In the genomic region with DNA sequence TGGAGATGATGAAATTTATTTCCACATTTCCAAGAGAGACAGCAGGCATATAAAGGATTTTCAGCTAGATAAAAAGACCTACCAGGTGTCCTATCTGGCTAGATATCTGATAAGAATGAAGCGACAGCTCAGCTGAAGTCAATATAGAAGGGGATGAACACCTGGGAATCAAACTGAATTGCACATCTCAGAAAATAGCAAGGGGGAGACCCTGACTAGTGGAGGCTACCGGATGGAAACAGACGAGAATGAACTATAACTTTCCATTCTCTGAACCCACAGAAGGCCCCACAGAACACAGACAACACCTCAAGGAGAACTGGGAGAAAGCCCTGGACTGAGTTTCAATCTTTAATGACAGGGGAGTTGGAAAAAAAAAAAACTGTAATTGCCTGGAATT, we compare ENCODE assay signal across 10 cellular contexts. TPM values are rescaled to one million over a fixed set of nuclear protein-coding genes. Genes with fewer than 3 reads are reported as not detected.
DNase-seq lines count a peak whose midpoint lies in the region; ATAC-seq and TF ChIP-seq lines count a peak whose summit lies in the region.
"Had no signal": no experiment of that assay in that cellular context is flagged by ENCODE, and none has a peak within 500 bp of the region (broad histone marks: within the 10 kb centered on the region; RNA-seq: fewer than 3 reads in every experiment).

No MANE protein-coding gene starts in this region.

- H3K36me3 Mint-ChIP-seq in activated naive CD4-positive, alpha-beta T cell treated with anti-CD3 and anti-CD28 coated beads, Interleukin-2, amount 50 U/mL, for 72 hours, result peaks cover 11 to 13% of the 10 kb centered on the region in 2 donors

- H3K27me3 ChIP-seq in right cardiac atrium (ENCODE audit: control insufficient read depth, insufficient read depth) (no peaks in the 10 kb centered on the region), heart right ventricle (no peaks in the 10 kb centered on the region)
- H3K27me3 ChIP-seq: BE2C had no signal

- no peaks in the 10 kb centered on the region for H3K9me3 ChIP-seq in right cardiac atrium (ENCODE audit: control insufficient read depth, low read length)
- no peaks in the 10 kb centered on the region for H3K9me3 ChIP-seq in heart right ventricle
- H3K9me3 ChIP-seq: BE2C had no signal

- ATAC-seq in right cardiac atrium, result no peak
- ATAC-seq in heart right ventricle, result no peak
- ATAC-seq in HG03108 (IDR thresholded peaks at IDR 0.05; ENCODE audit: unreplicated experiment), result peak; percentile 50
- ATAC-seq in activated naive CD4-positive, alpha-beta T cell treated with anti-CD3 and anti-CD28 coated beads, Interleukin-2, amount 50 U/mL, for 72 hours, result peak; percentile 58 to 88
- ATAC-seq in GM19467 (IDR thresholded peaks at IDR 0.05; ENCODE audit: unreplicated experiment), result no peak

- TF ChIP-seq CTCF in heart right ventricle (IDR thresholded peaks at IDR 0.05), result no peak

- no peaks in the 10 kb centered on the region for H3K4me1 ChIP-seq in right cardiac atrium (ENCODE audit: control insufficient read depth, insufficient read depth, low read length)
- peaks cover 0 to 14% (median 0%) of the 10 kb centered on the region in 9 donors for H3K4me1 ChIP-seq in heart right ventricle
- no peaks in the 10 kb centered on the region for H3K4me1 ChIP-seq in urinary bladder (ENCODE audit: insufficient read depth)
- H3K4me1 ChIP-seq: BE2C had no signal

- 66% methylated on average over 3 of the region's 3 CpGs for WGBS in right cardiac atrium
- WGBS in heart right ventricle, 2 donors, result 76 to 92% methylated on average over 3 of the region's 3 CpGs
- 87% methylated on average over 3 of the region's 3 CpGs for WGBS in urinary bladder

- no peak overlapping the region for H3K4me3 ChIP-seq in right cardiac atrium (ENCODE audit: low read length)
- peak overlapping the region in 5 of 10 donors; percentile 14 to 29 (median 19) for H3K4me3 ChIP-seq in heart right ventricle
- no peak overlapping the region for H3K4me3 ChIP-seq in urinary bladder (ENCODE audit: low read depth, low read length)

- DNase-seq in right cardiac atrium (no peak), heart right ventricle (no peak), Kasumi-1 (lab: John Stamatoyannopoulos, UW) (no peak), head of caudate nucleus (no peak)
- no peak for DNase-seq in activated naive CD4-positive, alpha-beta T cell treated with anti-CD3 and anti-CD28 coated beads, Interleukin-2, amount 50 U/mL, for 72 hours (ENCODE audit: low spot score in 2 of 2)
- DNase-seq: BE2C; effector CD8-positive, alpha-beta T cell had no signal

- intact Hi-C loops in right cardiac atrium (cut with DNase I) (no loop called here), heart right ventricle (cut with DNase I) (no loop called here), head of caudate nucleus (cut with DNase I) (no loop called here)

- H3K27ac ChIP-seq in right cardiac atrium (ENCODE audit: low read length), result peak overlapping the region; percentile 17
- H3K27ac ChIP-seq in heart right ventricle, result peak overlapping the region in 5 of 10 donors; percentile 19 to 69 (median 43)
- peak overlapping the region; percentile 38 for H3K27ac ChIP-seq in urinary bladder (ENCODE audit: low read depth)

- H3K36me3 ChIP-seq in heart right ventricle (peaks cover 0 to 96% (median 0%) of the 10 kb centered on the region in 9 donors), urinary bladder (ENCODE audit: insufficient read depth) (peaks cover 5% of the 10 kb centered on the region)
- H3K36me3 ChIP-seq: BE2C had no signal

- no peaks in the 10 kb centered on the region for H3K9me3 Mint-ChIP-seq in activated naive CD4-positive, alpha-beta T cell treated with anti-CD3 and anti-CD28 coated beads, Interleukin-2, amount 50 U/mL, for 72 hours

- H3K27ac Mint-ChIP-seq in activated naive CD4-positive, alpha-beta T cell treated with anti-CD3 and anti-CD28 coated beads, Interleukin-2, amount 50 U/mL, for 72 hours, result peak overlapping the region; percentile 73 to 75

RNA-seq across cellular contexts. Expression of gene CPLANE1, which starts 51.1 kb away (rescaled TPM):
- total RNA-seq in right cardiac atrium (10 to 100 TPM in 2 of 4 donors, 1 to 10 TPM in 2; 9.6 to 12.4 (median 10.9) TPM), heart right ventricle (10 to 100 TPM in 4 of 10 donors, 1 to 10 TPM in 6; 7.7 to 13.5 (median 9.7) TPM), urinary bladder (89.6 TPM)
- polyA plus RNA-seq in right cardiac atrium (2.3 TPM), heart right ventricle (1 to 10 TPM; 1.4 to 5.0 TPM), urinary bladder (5.3 TPM)
- total RNA-seq in activated naive CD4-positive, alpha-beta T cell treated with anti-CD3 and anti-CD28 coated beads, Interleukin-2, amount 50 U/mL, for 72 hours, result 1 to 10 TPM; 5.4 to 6.9 TPM

Comparison
In these comparisons a context has a peak if more than half of its experiments do, and no peak if none do; other contexts are left out.
1. ATAC-seq: peak in HG03108 (single experiment) and activated naive CD4-positive, alpha-beta T cell treated with anti-CD3 and anti-CD28 coated beads, Interleukin-2, amount 50 U/mL, for 72 hours (2 of 2); none in right cardiac atrium (0 of 2), heart right ventricle (0 of 8) and GM19467 (single experiment).